1 cellular context compared by ENCODE assay signal in genomic region chr1:17045623-17046022, GRCh38.
TF ChIP-seq lines count a peak whose summit lies in the region.

No MANE protein-coding gene starts in this region.

TF ChIP-seq in GM12878, 131 proteins besides CTCF, POLR2A, EP300 and RAD21:
- TF ChIP-seq IRF5 (IDR thresholded peaks at IDR 0.05; ENCODE audit: borderline replicate concordance) (no peak), ESRRA (IDR thresholded peaks at IDR 0.05; ENCODE audit: low read length) (no peak), ZBTB40 (IDR thresholded peaks at IDR 0.05; ENCODE audit: borderline replicate concordance) (no peak), MEF2A (IDR thresholded peaks at IDR 0.05; ENCODE audit: insufficient read depth, low read depth, low read length) (no peak), SKIL (IDR thresholded peaks at IDR 0.05; ENCODE audit: low read depth, poor library complexity, severe bottlenecking) (no peak), BMI1 (IDR thresholded peaks at IDR 0.05; ENCODE audit: borderline replicate concordance) (no peak), PAX8 (IDR thresholded peaks at IDR 0.05) (no peak), TCF3 (IDR thresholded peaks at IDR 0.05; ENCODE audit: borderline replicate concordance, insufficient read depth, low read depth, low read length) (no peak), STAT1 (conservative IDR thresholded peaks at IDR 0.05) (no peak), BHLHE40 (IDR thresholded peaks at IDR 0.05; ENCODE audit: borderline replicate concordance in 1 of 2, low read depth in 2 of 2, low read length in 1 of 2) (no peak), ZSCAN29 (IDR thresholded peaks at IDR 0.05) (no peak), DPF2 (IDR thresholded peaks at IDR 0.05) (no peak), POU2F2 (IDR thresholded peaks at IDR 0.05; ENCODE audit: borderline replicate concordance, low read depth, low read length) (no peak), SREBF2 (IDR thresholded peaks at IDR 0.05; ENCODE audit: low read length) (no peak), TBL1XR1 (IDR thresholded peaks at IDR 0.05; ENCODE audit: low read depth, low read length) (no peak), BACH1 (IDR thresholded peaks at IDR 0.05; ENCODE audit: borderline replicate concordance) (no peak), ZBTB4 (CRISPR knock-in tag; IDR thresholded peaks at IDR 0.05) (no peak), CEBPZ (IDR thresholded peaks at IDR 0.05; ENCODE audit: low read depth, low read length) (no peak), SP1 (IDR thresholded peaks at IDR 0.05; ENCODE audit: low read depth, low read length) (no peak)
